Comparison of ENCODE assay signal across 16 cellular contexts in the genomic region with DNA sequence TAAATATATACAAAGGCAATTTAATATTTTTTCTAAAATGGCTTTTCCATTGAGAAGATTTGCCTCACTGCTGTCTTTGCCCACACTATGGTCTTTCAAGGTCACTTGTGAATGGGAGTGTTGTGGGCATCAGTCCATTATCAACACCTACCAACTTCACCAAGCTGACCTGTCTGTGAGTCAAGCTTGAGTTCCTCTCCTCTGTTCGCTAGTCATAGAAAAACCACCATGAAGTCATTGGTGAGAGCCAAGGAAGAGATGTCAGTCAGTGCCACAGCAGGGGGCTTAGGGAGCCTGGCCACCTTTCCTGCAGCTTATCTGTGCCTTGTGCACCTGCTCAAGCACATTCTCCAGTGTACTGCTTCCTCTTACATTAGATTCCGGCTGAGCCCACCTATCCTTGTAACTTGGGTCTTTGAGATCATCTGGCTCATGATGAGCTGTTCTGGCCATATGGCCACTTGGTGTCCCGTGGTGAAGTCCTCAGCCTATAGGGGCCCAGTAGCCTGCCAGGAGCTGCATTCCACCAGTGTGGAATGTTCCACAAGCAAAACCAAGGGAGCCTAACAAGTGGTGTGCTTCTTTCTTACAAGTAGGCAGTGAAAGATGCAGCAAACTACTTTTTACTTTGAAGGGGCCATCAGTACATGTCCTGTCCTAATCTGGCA.
DNase-seq lines count a peak whose midpoint lies in the region; ATAC-seq and TF ChIP-seq lines count a peak whose summit lies in the region.
"Had no signal": no experiment of that assay in that cellular context is flagged by ENCODE, and none has a peak within 500 bp of the region (broad histone marks: within the 10 kb centered on the region; RNA-seq: fewer than 3 reads in every experiment).

No MANE protein-coding gene starts in this region.

- TF ChIP-seq CTCF in choroid plexus epithelial cell (conservative IDR thresholded peaks at IDR 0.05; ENCODE audit: low read depth, low read length), result no peak

- ATAC-seq in HG03196 (IDR thresholded peaks at IDR 0.05; ENCODE audit: unreplicated experiment), result no peak
- ATAC-seq: CD8-positive, alpha-beta T cell; K562; left lung had no signal

- no peak overlapping the region for H3K4me3 ChIP-seq in choroid plexus epithelial cell (ENCODE audit: low read depth, low read length)
- H3K4me3 ChIP-seq: K562, left lung, stomach had no signal

- DNase-seq in ELF-1 (ENCODE audit: low read depth, low spot score) (peak; percentile 27), NCI-H226 (peak; percentile 56), choroid plexus epithelial cell (ENCODE audit: low read depth) (peak; percentile 64), renal cortical epithelial cell (ENCODE audit: low read depth) (peak; percentile 65), DMS53 (lab: John Stamatoyannopoulos, UW) (no peak), ecto neural progenitor cell (ENCODE audit: low spot score) (no peak)
- DNase-seq: activated CD4-positive, alpha-beta T cell treated with anti-CD3 and anti-CD28 coated beads for 1 hour; amniotic stem cell; CD8-positive, alpha-beta T cell; effector CD8-positive, alpha-beta T cell; left lung; NCI-H2081; right cardiac atrium; stomach had no signal

Comparison
In these comparisons a context has a peak if more than half of its experiments do, and no peak if none do; other contexts are left out.
1. DNase-seq: peak in ELF-1 (single experiment), NCI-H226 (single experiment), choroid plexus epithelial cell (single experiment) and renal cortical epithelial cell (single experiment); none in DMS53 (single experiment) and ecto neural progenitor cell (single experiment).